In genomic region chr2:105610444-105611327, GRCh38 we compare ENCODE assay signal across 1 cellular context.
TF ChIP-seq lines count a peak whose summit lies in the region.

No MANE protein-coding gene starts in this region.

TF ChIP-seq in WTC11, 78 proteins besides CTCF, POLR2A, EP300 and RAD21 (continued from another document):
- TF ChIP-seq, protein P1, sequence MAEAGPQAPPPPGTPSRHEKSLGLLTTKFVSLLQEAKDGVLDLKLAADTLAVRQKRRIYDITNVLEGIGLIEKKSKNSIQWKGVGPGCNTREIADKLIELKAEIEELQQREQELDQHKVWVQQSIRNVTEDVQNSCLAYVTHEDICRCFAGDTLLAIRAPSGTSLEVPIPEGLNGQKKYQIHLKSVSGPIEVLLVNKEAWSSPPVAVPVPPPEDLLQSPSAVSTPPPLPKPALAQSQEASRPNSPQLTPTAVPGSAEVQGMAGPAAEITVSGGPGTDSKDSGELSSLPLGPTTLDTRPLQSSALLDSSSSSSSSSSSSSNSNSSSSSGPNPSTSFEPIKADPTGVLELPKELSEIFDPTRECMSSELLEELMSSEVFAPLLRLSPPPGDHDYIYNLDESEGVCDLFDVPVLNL (CRISPR knock-in tag; IDR thresholded peaks at IDR 0.05; ENCODE audit: borderline replicate concordance, low read depth) = no peak
- TF ChIP-seq ESRRA (CRISPR knock-in tag; IDR thresholded peaks at IDR 0.05; ENCODE audit: borderline replicate concordance) (no peak), GABPB1 (CRISPR knock-in tag; IDR thresholded peaks at IDR 0.05) (no peak), HMGA2 (CRISPR knock-in tag; IDR thresholded peaks at IDR 0.05) (no peak), ATF6 (CRISPR knock-in tag; IDR thresholded peaks at IDR 0.05) (no peak), SOX15 (CRISPR knock-in tag; IDR thresholded peaks at IDR 0.05) (no peak), ZNF219 (CRISPR knock-in tag; IDR thresholded peaks at IDR 0.05; ENCODE audit: borderline replicate concordance) (no peak), ATF3 (CRISPR knock-in tag; conservative IDR thresholded peaks at IDR 0.05) (no peak)
- TF ChIP-seq, protein P2, sequence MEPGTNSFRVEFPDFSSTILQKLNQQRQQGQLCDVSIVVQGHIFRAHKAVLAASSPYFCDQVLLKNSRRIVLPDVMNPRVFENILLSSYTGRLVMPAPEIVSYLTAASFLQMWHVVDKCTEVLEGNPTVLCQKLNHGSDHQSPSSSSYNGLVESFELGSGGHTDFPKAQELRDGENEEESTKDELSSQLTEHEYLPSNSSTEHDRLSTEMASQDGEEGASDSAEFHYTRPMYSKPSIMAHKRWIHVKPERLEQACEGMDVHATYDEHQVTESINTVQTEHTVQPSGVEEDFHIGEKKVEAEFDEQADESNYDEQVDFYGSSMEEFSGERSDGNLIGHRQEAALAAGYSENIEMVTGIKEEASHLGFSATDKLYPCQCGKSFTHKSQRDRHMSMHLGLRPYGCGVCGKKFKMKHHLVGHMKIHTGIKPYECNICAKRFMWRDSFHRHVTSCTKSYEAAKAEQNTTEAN (CRISPR knock-in tag; IDR thresholded peaks at IDR 0.05) = no peak
- TF ChIP-seq, protein P3, sequence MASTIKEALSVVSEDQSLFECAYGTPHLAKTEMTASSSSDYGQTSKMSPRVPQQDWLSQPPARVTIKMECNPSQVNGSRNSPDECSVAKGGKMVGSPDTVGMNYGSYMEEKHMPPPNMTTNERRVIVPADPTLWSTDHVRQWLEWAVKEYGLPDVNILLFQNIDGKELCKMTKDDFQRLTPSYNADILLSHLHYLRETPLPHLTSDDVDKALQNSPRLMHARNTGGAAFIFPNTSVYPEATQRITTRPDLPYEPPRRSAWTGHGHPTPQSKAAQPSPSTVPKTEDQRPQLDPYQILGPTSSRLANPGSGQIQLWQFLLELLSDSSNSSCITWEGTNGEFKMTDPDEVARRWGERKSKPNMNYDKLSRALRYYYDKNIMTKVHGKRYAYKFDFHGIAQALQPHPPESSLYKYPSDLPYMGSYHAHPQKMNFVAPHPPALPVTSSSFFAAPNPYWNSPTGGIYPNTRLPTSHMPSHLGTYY (CRISPR knock-in tag; IDR thresholded peaks at IDR 0.05) = no peak
